Comparison of ENCODE assay signal across 2 cellular contexts in the genomic region with DNA sequence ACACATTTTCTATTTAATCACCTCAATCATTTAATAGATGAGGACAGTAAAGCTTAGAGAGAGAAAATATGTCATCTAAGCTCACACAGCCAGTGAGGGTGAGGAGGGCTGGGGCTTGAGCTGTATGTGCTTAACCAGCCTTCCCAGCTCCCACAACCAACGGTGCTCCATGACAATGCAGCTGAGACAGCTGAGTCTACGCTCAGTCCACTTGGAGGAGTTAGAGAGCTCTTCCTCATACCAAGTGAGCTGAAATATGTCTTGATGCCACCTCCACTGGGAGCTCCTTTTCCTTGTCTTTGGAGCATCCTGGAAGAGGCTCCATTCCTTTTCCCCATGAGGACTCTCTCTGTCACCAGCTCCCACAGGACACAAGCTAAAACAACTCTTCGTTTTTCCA.
TF ChIP-seq lines count a peak whose summit lies in the region.

No MANE protein-coding gene starts in this region.

TF ChIP-seq in HCT116, 20 proteins besides CTCF, POLR2A, EP300 and RAD21:
- TF ChIP-seq EGR1 (IDR thresholded peaks at IDR 0.05; ENCODE audit: low read depth): no peak

TF ChIP-seq in SK-N-SH, 30 proteins besides CTCF, POLR2A, EP300 and RAD21:
- TF ChIP-seq, protein P1, sequence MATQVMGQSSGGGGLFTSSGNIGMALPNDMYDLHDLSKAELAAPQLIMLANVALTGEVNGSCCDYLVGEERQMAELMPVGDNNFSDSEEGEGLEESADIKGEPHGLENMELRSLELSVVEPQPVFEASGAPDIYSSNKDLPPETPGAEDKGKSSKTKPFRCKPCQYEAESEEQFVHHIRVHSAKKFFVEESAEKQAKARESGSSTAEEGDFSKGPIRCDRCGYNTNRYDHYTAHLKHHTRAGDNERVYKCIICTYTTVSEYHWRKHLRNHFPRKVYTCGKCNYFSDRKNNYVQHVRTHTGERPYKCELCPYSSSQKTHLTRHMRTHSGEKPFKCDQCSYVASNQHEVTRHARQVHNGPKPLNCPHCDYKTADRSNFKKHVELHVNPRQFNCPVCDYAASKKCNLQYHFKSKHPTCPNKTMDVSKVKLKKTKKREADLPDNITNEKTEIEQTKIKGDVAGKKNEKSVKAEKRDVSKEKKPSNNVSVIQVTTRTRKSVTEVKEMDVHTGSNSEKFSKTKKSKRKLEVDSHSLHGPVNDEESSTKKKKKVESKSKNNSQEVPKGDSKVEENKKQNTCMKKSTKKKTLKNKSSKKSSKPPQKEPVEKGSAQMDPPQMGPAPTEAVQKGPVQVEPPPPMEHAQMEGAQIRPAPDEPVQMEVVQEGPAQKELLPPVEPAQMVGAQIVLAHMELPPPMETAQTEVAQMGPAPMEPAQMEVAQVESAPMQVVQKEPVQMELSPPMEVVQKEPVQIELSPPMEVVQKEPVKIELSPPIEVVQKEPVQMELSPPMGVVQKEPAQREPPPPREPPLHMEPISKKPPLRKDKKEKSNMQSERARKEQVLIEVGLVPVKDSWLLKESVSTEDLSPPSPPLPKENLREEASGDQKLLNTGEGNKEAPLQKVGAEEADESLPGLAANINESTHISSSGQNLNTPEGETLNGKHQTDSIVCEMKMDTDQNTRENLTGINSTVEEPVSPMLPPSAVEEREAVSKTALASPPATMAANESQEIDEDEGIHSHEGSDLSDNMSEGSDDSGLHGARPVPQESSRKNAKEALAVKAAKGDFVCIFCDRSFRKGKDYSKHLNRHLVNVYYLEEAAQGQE (IDR thresholded peaks at IDR 0.05; ENCODE audit: low read depth, low read length): no peak
- TF ChIP-seq MXI1 (IDR thresholded peaks at IDR 0.05; ENCODE audit: low read depth, low read length) (no peak), FOXJ3 (CRISPR knock-in tag; IDR thresholded peaks at IDR 0.05) (no peak), YY1 (IDR thresholded peaks at IDR 0.05; ENCODE audit: low read depth) (no peak), TAF1 (IDR thresholded peaks at IDR 0.05; ENCODE audit: borderline replicate concordance, low read depth, low read length) (no peak), FOSL2 (IDR thresholded peaks at IDR 0.05; ENCODE audit: borderline replicate concordance, low read depth) (no peak), SIN3A (IDR thresholded peaks at IDR 0.05; ENCODE audit: borderline replicate concordance, low read depth, low read length) (no peak), TEAD4 (IDR thresholded peaks at IDR 0.05; ENCODE audit: borderline replicate concordance, insufficient read depth) (no peak), RCOR1 (IDR thresholded peaks at IDR 0.05; ENCODE audit: low read length) (no peak), TCF12 (IDR thresholded peaks at IDR 0.05) (no peak), NFIC (IDR thresholded peaks at IDR 0.05; ENCODE audit: borderline replicate concordance) (no peak), CHD2 (IDR thresholded peaks at IDR 0.05; ENCODE audit: low read length, partially characterized antibody) (no peak)
- TF ChIP-seq, protein P2, sequence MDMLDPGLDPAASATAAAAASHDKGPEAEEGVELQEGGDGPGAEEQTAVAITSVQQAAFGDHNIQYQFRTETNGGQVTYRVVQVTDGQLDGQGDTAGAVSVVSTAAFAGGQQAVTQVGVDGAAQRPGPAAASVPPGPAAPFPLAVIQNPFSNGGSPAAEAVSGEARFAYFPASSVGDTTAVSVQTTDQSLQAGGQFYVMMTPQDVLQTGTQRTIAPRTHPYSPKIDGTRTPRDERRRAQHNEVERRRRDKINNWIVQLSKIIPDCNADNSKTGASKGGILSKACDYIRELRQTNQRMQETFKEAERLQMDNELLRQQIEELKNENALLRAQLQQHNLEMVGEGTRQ (IDR thresholded peaks at IDR 0.05; ENCODE audit: borderline replicate concordance, low read depth, low read length): no peak
